Comparison of ENCODE assay signal across 1 cellular context in genomic region chr2:17830053-17831034, GRCh38.
TF ChIP-seq lines count a peak whose summit lies in the region.

No MANE protein-coding gene starts in this region.

TF ChIP-seq in HepG2, 621 proteins besides CTCF, POLR2A, EP300 and RAD21 (continued from another document and continues in another):
- TF ChIP-seq ZBED4 (CRISPR knock-in tag; IDR thresholded peaks at IDR 0.05; ENCODE audit: borderline replicate concordance) (no peak), ZNF766 (CRISPR knock-in tag; IDR thresholded peaks at IDR 0.05; ENCODE audit: borderline replicate concordance) (no peak), SRF (IDR thresholded peaks at IDR 0.05; ENCODE audit: low read depth, low read length) (no peak), THAP11 (CRISPR knock-in tag; IDR thresholded peaks at IDR 0.05) (peak; percentile 47; the same call in 1 of the 2 replicates), GFI1 (CRISPR knock-in tag; IDR thresholded peaks at IDR 0.05; ENCODE audit: borderline replicate concordance) (no peak), BCL6 (CRISPR knock-in tag; IDR thresholded peaks at IDR 0.05) (peak; percentile 56; the same call in 1 of the 2 replicates), ZNF879 (CRISPR knock-in tag; IDR thresholded peaks at IDR 0.05) (no peak), ZFYVE20 (CRISPR knock-in tag; IDR thresholded peaks at IDR 0.05; ENCODE audit: borderline replicate concordance, low read depth) (no peak), CREBL2 (CRISPR knock-in tag; IDR thresholded peaks at IDR 0.05; ENCODE audit: borderline replicate concordance) (no peak), CERS6 (CRISPR knock-in tag; IDR thresholded peaks at IDR 0.05) (no peak), ZNF619 (CRISPR knock-in tag; IDR thresholded peaks at IDR 0.05) (0 out of 2 replicates have a peak, but pooled peaks have one; percentile 66), MLX (CRISPR knock-in tag; IDR thresholded peaks at IDR 0.05) (no peak), ZKSCAN1 (IDR thresholded peaks at IDR 0.05; ENCODE audit: low read length) (no peak), ETS1 (CRISPR knock-in tag; IDR thresholded peaks at IDR 0.05) (no peak), REST (IDR thresholded peaks at IDR 0.05; ENCODE audit: borderline replicate concordance in 1 of 2, low read depth in 1 of 2, low read length in 2 of 2) (no peak), DDIT3 (CRISPR knock-in tag; IDR thresholded peaks at IDR 0.05) (no peak), HMGXB3 (CRISPR knock-in tag; IDR thresholded peaks at IDR 0.05; ENCODE audit: borderline replicate concordance) (no peak), ZNF180 (CRISPR knock-in tag; IDR thresholded peaks at IDR 0.05; ENCODE audit: borderline replicate concordance, low read depth) (no peak), ZSCAN20 (CRISPR knock-in tag; IDR thresholded peaks at IDR 0.05; ENCODE audit: borderline replicate concordance) (no peak; the same call in 1 of the 2 replicates), ZKSCAN8 (CRISPR knock-in tag; IDR thresholded peaks at IDR 0.05; ENCODE audit: borderline replicate concordance) (no peak), BHLHE40 (IDR thresholded peaks at IDR 0.05; ENCODE audit: low read length) (peak; percentile 53), ZNF562 (CRISPR knock-in tag; IDR thresholded peaks at IDR 0.05; ENCODE audit: borderline replicate concordance) (no peak), FOXP1 (IDR thresholded peaks at IDR 0.05) (no peak), FOXP1 (CRISPR knock-in tag; IDR thresholded peaks at IDR 0.05) (no peak), ZNF777 (CRISPR knock-in tag; IDR thresholded peaks at IDR 0.05) (no peak), ZNF276 (CRISPR knock-in tag; IDR thresholded peaks at IDR 0.05; ENCODE audit: low read depth) (0 out of 2 replicates have a peak, but pooled peaks have one; percentile 24), ATF5 (CRISPR knock-in tag; IDR thresholded peaks at IDR 0.05; ENCODE audit: low read depth) (no peak), BATF2 (CRISPR knock-in tag; IDR thresholded peaks at IDR 0.05) (no peak), THYN1 (CRISPR knock-in tag; IDR thresholded peaks at IDR 0.05; ENCODE audit: borderline replicate concordance, low read depth) (no peak), IRF1 (CRISPR knock-in tag; IDR thresholded peaks at IDR 0.05; ENCODE audit: low read depth) (no peak), SCMH1 (CRISPR knock-in tag; IDR thresholded peaks at IDR 0.05; ENCODE audit: borderline replicate concordance) (no peak), ATM (IDR thresholded peaks at IDR 0.05; ENCODE audit: borderline replicate concordance) (no peak), PHF20 (CRISPR knock-in tag; IDR thresholded peaks at IDR 0.05) (no peak), CREB3 (CRISPR knock-in tag; IDR thresholded peaks at IDR 0.05) (no peak), SIN3A (IDR thresholded peaks at IDR 0.05; ENCODE audit: borderline replicate concordance, low read depth, low read length) (no peak), CCAR2 (optimal IDR thresholded peaks at IDR 0.05; ENCODE audit: low read depth, low read length) (no peak), PCBP2 (optimal IDR thresholded peaks at IDR 0.05; ENCODE audit: low read depth, low read length, poor library complexity, severe bottlenecking) (no peak), ZNF205 (CRISPR knock-in tag; IDR thresholded peaks at IDR 0.05) (no peak), SOX13 (IDR thresholded peaks at IDR 0.05) (no peak), SOX13 (CRISPR knock-in tag; conservative IDR thresholded peaks at IDR 0.05 in 1 of 2, IDR thresholded peaks at IDR 0.05 in 1 of 2) (0 out of 4 replicates have a peak, but pooled peaks of 1 of the 2 experiments have one; percentile 17)
